In genomic region chr12:111841750-111842555, GRCh38 we compare ENCODE assay signal across 8 cellular contexts. TPM values are rescaled to one million over a fixed set of nuclear protein-coding genes. Genes with fewer than 3 reads are reported as not detected.
DNase-seq lines count a peak whose midpoint lies in the region; ATAC-seq, FAIRE-seq and TF ChIP-seq lines count a peak whose summit lies in the region.

Gene MAPKAPK5, plus strand, starts transcription at chr12:111842228. Its CDS starts 506 bp downstream, at chr12:111842734.

- H3K79me2 ChIP-seq in OCI-LY3 (ENCODE audit: low read length) (peaks cover 79% of the 10 kb centered on the region), endothelial cell of umbilical vein (ENCODE audit: control insufficient read depth, insufficient read depth, low read length) (peaks cover 68% of the 10 kb centered on the region)

- H3K36me3 ChIP-seq in OCI-LY3 (replicated peaks; ENCODE audit: low read depth, low read length) (peaks cover 20% of the 10 kb centered on the region), endothelial cell of umbilical vein (ENCODE audit: control insufficient read depth in 2 of 2, extremely low read depth in 1 of 2, insufficient read depth in 2 of 2, low read length in 2 of 2) (peaks cover 4% of the 10 kb centered on the region in 2 experiments)

- peak; percentile 96 for DNase-seq in DMS 273 (lab: John Stamatoyannopoulos, UW; ENCODE audit: unreplicated experiment)
- peak; percentile 97 for DNase-seq in HuH-7.5 (ENCODE audit: low spot score)
- DNase-seq in activated CD8-positive, alpha-beta memory T cell treated with anti-CD3 and anti-CD28 coated beads, Interleukin-2, amount 50 U/mL, for 48 hours = peak; percentile 100
- DNase-seq in endothelial cell of umbilical vein (ENCODE audit: low read depth, low spot score) = peak; percentile 97
- DNase-seq in midbrain (lab: John Stamatoyannopoulos, UW) = peak; percentile 93
- DNase-seq in stimulated activated CD8-positive, alpha-beta memory T cell treated with anti-CD3 and anti-CD28 coated beads, Interleukin-15, amount 100 ng/mL, for 48 hours (ENCODE audit: low read depth in 2 of 2) = peak; percentile 93 to 97

- peak within 1 kb of the TSS; percentile 67 for H3K27ac ChIP-seq in OCI-LY3 (ENCODE audit: low read length)
- peak within 1 kb of the TSS; percentile 83 for H3K27ac ChIP-seq in endothelial cell of umbilical vein (ENCODE audit: insufficient read depth, low read depth, low read length)

- H3K4me2 ChIP-seq in OCI-LY3 (ENCODE audit: low read length) (peak within 1 kb of the TSS; percentile 90), endothelial cell of umbilical vein (ENCODE audit: insufficient read depth, low read length) (peak within 1 kb of the TSS; percentile 93)

- BruUV-seq in endothelial cell of umbilical vein (replicated peaks; lab: Mats Ljungman, UMichigan) = no TSS peak

- H3K9me1 ChIP-seq in endothelial cell of umbilical vein (replicated peaks; ENCODE audit: control insufficient read depth, extremely low read depth, insufficient read depth, low read length) = no peaks in the 10 kb centered on the region

- FAIRE-seq in endothelial cell of umbilical vein (lab: Jason Lieb, UNC) = peak; percentile 85

- TF ChIP-seq CTCF in OCI-LY3 (IDR thresholded peaks at IDR 0.05; ENCODE audit: low read depth, low read length) = no peak
- no peak for TF ChIP-seq CTCF in endothelial cell of umbilical vein (IDR thresholded peaks at IDR 0.05; ENCODE audit: extremely low read depth in 1 of 2, insufficient read depth in 1 of 2, low read depth in 1 of 2, low read length in 2 of 2)

- H3K9ac ChIP-seq in OCI-LY3 (ENCODE audit: low read length) (peak within 1 kb of the TSS; percentile 92), endothelial cell of umbilical vein (replicated peaks; ENCODE audit: extremely low read depth, insufficient read depth, low read length) (peak within 1 kb of the TSS; percentile 87)

- POLR2A ChIA-PET in endothelial cell of umbilical vein (lab: Charles Lee) = interaction anchor here (0.6 to 1.1 kb wide), 2 partner anchors 27 to 664 kb away, joined by 4 read pairs; no protein-coding TSS in a partner anchor

- CTCF ChIA-PET in endothelial cell of umbilical vein (lab: Charles Lee) = interaction anchor here (0.7 to 1.3 kb wide), 4 partner anchors 14 to 545 kb away, joined by 3 to 5 read pairs (median 3); no protein-coding TSS in a partner anchor

- H3K27me3 ChIP-seq in OCI-LY3 (ENCODE audit: low read depth, low read length) = no peaks in the 10 kb centered on the region
- no peaks in the 10 kb centered on the region for H3K27me3 ChIP-seq in endothelial cell of umbilical vein (ENCODE audit: control insufficient read depth in 2 of 2, insufficient read depth in 2 of 2, low read length in 2 of 2)

- H4K20me1 ChIP-seq in OCI-LY3 (ENCODE audit: insufficient read depth, low read length) (no peaks in the 10 kb centered on the region), endothelial cell of umbilical vein (replicated peaks; ENCODE audit: control insufficient read depth, extremely low read depth, insufficient read depth, low read length) (no peaks in the 10 kb centered on the region)

- H3K4me3 ChIP-seq in OCI-LY3 (ENCODE audit: low read length) = peak within 1 kb of the TSS; percentile 95
- peak within 1 kb of the TSS; percentile 57 to 97 (median 77) for H3K4me3 ChIP-seq in endothelial cell of umbilical vein (replicated peaks in 1 of 3; ENCODE audit: insufficient read depth in 1 of 3, low read depth in 1 of 3, low read length in 3 of 3)

- H3K9me3 ChIP-seq in OCI-LY3 (ENCODE audit: insufficient read depth, low read length) (no peaks in the 10 kb centered on the region), endothelial cell of umbilical vein (replicated peaks; ENCODE audit: control insufficient read depth, insufficient read depth, low read length) (no peaks in the 10 kb centered on the region)

- peak within 1 kb of the TSS; percentile 77; the same call in 1 of the 2 replicates for H2AFZ ChIP-seq in OCI-LY3 (ENCODE audit: low read depth, low read length)
- peak within 1 kb of the TSS; percentile 67 for H2AFZ ChIP-seq in endothelial cell of umbilical vein (ENCODE audit: low read depth, low read length)

- TF ChIP-seq POLR2A in endothelial cell of umbilical vein (IDR thresholded peaks at IDR 0.05; ENCODE audit: low read depth, low read length) = peak; percentile 97

- dilution Hi-C loops in endothelial cell of umbilical vein (cut with MboI; ENCODE audit: extremely low pct_ligation_motif_present, low sequenced_read_pairs) = no loop called here

- ATAC-seq in GM21526 (IDR thresholded peaks at IDR 0.05; ENCODE audit: low FRiP score, unreplicated experiment) = peak; percentile 77

- peaks cover 15% of the 10 kb centered on the region for H3K4me1 ChIP-seq in OCI-LY3 (ENCODE audit: low read length)
- H3K4me1 ChIP-seq in endothelial cell of umbilical vein (ENCODE audit: control insufficient read depth, extremely low read depth, insufficient read depth, low read length) = peaks cover 17% of the 10 kb centered on the region

- intact Hi-C loops in endothelial cell of umbilical vein (cut with micrococcal nuclease) = loop anchor here (5.0 to 10.0 kb wide), 2 partner anchors 170 to 573 kb away; partner anchors contain the start of genes ERP29, PTPN11 and TMEM116

TF ChIP-seq in endothelial cell of umbilical vein, 7 proteins besides CTCF, POLR2A, EP300 and RAD21:
- TF ChIP-seq POLR2AphosphoS5 (IDR thresholded peaks at IDR 0.05; ENCODE audit: insufficient read depth, low read depth, low read length) (peak; percentile 87), GATA2 (IDR thresholded peaks at IDR 0.05; ENCODE audit: insufficient read depth, insufficient read length, low read depth, low read length) (no peak), FOS (IDR thresholded peaks at IDR 0.05; ENCODE audit: borderline replicate concordance, insufficient read depth, low read length) (no peak), MAX (IDR thresholded peaks at IDR 0.05; ENCODE audit: insufficient read depth, insufficient read length) (peak; percentile 87), JUN (IDR thresholded peaks at IDR 0.05; ENCODE audit: borderline replicate concordance, insufficient read depth, insufficient read length, low read depth) (peak; percentile 76), MYC (IDR thresholded peaks at IDR 0.05; ENCODE audit: low read depth, low read length) (peak; percentile 98), EZH2 (IDR thresholded peaks at IDR 0.05; ENCODE audit: borderline replicate concordance, low read depth, low read length, severe bottlenecking) (no peak)

RNA-seq across cellular contexts. Expression of gene MAPKAPK5, which starts in this region (rescaled TPM):
- total RNA-seq in endothelial cell of umbilical vein = 46.4 and 47.1 TPM in 2 replicates
- polyA plus RNA-seq in endothelial cell of umbilical vein = 19.2 and 22.8 TPM in 2 replicates
- polyA plus RNA-seq in endothelial cell of umbilical vein (2011; cell fraction: cytosol; rRNA removed) = 38.4 and 41.0 TPM in 2 replicates
- polyA plus RNA-seq in endothelial cell of umbilical vein (2011; cell fraction: nucleus; rRNA removed) = 91.7 and 92.6 TPM in 2 replicates
- 29.8 and 30.2 TPM in 2 replicates for polyA plus RNA-seq in endothelial cell of umbilical vein (2012)
- 36.0 and 49.0 TPM in 2 replicates for polyA minus RNA-seq in endothelial cell of umbilical vein
- polyA minus RNA-seq in endothelial cell of umbilical vein (2011; cell fraction: cytosol; rRNA and poly(A)+ RNA removed) = 13.0 TPM
- polyA minus RNA-seq in endothelial cell of umbilical vein (2011; cell fraction: nucleus; rRNA and poly(A)+ RNA removed) = 43.1 and 66.8 TPM in 2 replicates

Comparison
In these comparisons a context has a peak if more than half of its experiments do, and no peak if none do; other contexts are left out.
1. Peak in every context shown above with its lines: DNase-seq, ATAC-seq, H3K4me3 ChIP-seq and H3K27ac ChIP-seq.